ENCODE assay signal across 11 cellular contexts in the genomic region with DNA sequence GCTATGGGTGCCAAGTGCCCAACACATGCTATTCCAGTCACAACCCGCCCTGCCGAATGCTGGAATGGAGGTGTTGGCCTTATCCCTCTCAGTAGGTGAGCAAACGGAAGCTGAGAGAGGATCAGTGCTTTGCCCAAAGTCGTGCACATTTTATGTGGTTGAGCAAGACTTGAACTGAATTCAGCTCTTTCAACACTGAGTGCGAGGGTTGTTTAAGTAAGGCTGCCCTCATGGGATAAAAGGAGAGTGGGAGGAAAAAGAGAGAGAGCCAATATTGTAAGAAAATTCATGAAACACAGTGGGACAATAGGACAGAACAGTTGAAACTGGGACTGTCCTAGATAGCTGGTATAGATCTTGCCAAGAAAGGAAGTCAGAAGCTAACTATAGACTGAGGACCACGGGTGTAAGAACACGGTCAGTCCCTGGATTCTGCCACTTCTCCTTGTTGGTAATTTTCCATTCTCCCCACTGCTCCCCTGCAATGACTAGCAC. TPM values are rescaled to one million over a fixed set of nuclear protein-coding genes. Genes with fewer than 3 reads are reported as not detected.
DNase-seq lines count a peak whose midpoint lies in the region; ATAC-seq and TF ChIP-seq lines count a peak whose summit lies in the region.
"Had no signal": no experiment of that assay in that cellular context is flagged by ENCODE, and none has a peak within 500 bp of the region (broad histone marks: within the 10 kb centered on the region; RNA-seq: fewer than 3 reads in every experiment).

No MANE protein-coding gene starts in this region.

- H3K79me2 ChIP-seq in osteoblast (ENCODE audit: insufficient read depth, low read length) = no peaks in the 10 kb centered on the region

- peaks cover 71% of the 10 kb centered on the region for H3K4me1 ChIP-seq in osteoblast (ENCODE audit: insufficient read depth, low read length)

- no peak for TF ChIP-seq CTCF in AG10803 (conservative IDR thresholded peaks at IDR 0.05; ENCODE audit: low read length)
- no peak for TF ChIP-seq CTCF in osteoblast (IDR thresholded peaks at IDR 0.05; ENCODE audit: extremely low read depth, low read depth, low read length)

- peak overlapping the region; percentile 68 for H2AFZ ChIP-seq in osteoblast (ENCODE audit: low read length)

- no peak overlapping the region for H3K4me3 Mint-ChIP-seq in T-cell
- H3K4me3 Mint-ChIP-seq in activated naive CD8-positive, alpha-beta T cell treated with anti-CD3 and anti-CD28 coated beads for 36 hours = no peak overlapping the region

- no peaks in the 10 kb centered on the region for H3K36me3 Mint-ChIP-seq in T-cell
- no peaks in the 10 kb centered on the region for H3K36me3 Mint-ChIP-seq in activated naive CD8-positive, alpha-beta T cell treated with anti-CD3 and anti-CD28 coated beads for 36 hours

- H3K4me1 Mint-ChIP-seq in T-cell = no peaks in the 10 kb centered on the region
- H3K4me1 Mint-ChIP-seq in activated naive CD8-positive, alpha-beta T cell treated with anti-CD3 and anti-CD28 coated beads for 36 hours = peaks cover 4% of the 10 kb centered on the region

- H3K27ac ChIP-seq in osteoblast (ENCODE audit: low read depth, low read length) = peak overlapping the region; percentile 84
- H3K27ac ChIP-seq: C4-2B had no signal

- no peaks in the 10 kb centered on the region for H3K36me3 ChIP-seq in osteoblast (ENCODE audit: insufficient read depth, low read length)

- peak; percentile 78 for DNase-seq in AG10803 (ENCODE audit: low read depth)
- peak; percentile 24 for DNase-seq in RPMI7951 (ENCODE audit: low read depth)
- DNase-seq in fibroblast of the conjunctiva (ENCODE audit: low read depth) = peak; percentile 48
- peak; percentile 85 for DNase-seq in osteoblast (ENCODE audit: insufficient read length, low spot score, missing footprints)
- no peak for DNase-seq in T-cell
- DNase-seq in activated naive CD8-positive, alpha-beta T cell treated with anti-CD3 and anti-CD28 coated beads for 36 hours = no peak
- DNase-seq: activated CD4-positive, alpha-beta T cell treated with anti-CD3 and anti-CD28 coated beads for 48 hours had no signal

- no peaks in the 10 kb centered on the region for H3K9me3 ChIP-seq in osteoblast (ENCODE audit: low read depth, low read length)

- H3K4me2 ChIP-seq in osteoblast (ENCODE audit: insufficient read depth, low read length) = peak overlapping the region; percentile 70

- peaks cover 12 to 37% of the 10 kb centered on the region in 2 donors for H3K27me3 Mint-ChIP-seq in T-cell
- no peaks in the 10 kb centered on the region for H3K27me3 Mint-ChIP-seq in activated naive CD8-positive, alpha-beta T cell treated with anti-CD3 and anti-CD28 coated beads for 36 hours

- POLR2A ChIA-PET in T-cell (lab: Charles Lee) = no interaction called here

- CTCF ChIA-PET in T-cell (lab: Charles Lee) = no interaction called here

- H4K20me1 ChIP-seq in osteoblast (ENCODE audit: insufficient read depth, low read length) = no peaks in the 10 kb centered on the region

- no peaks in the 10 kb centered on the region for H3K27me3 ChIP-seq in osteoblast (ENCODE audit: insufficient read depth, low read length)

- no peak overlapping the region for H3K27ac Mint-ChIP-seq in T-cell
- H3K27ac Mint-ChIP-seq in activated naive CD8-positive, alpha-beta T cell treated with anti-CD3 and anti-CD28 coated beads for 36 hours = no peak overlapping the region

- no peaks in the 10 kb centered on the region for H3K9me3 Mint-ChIP-seq in T-cell
- H3K9me3 Mint-ChIP-seq in activated naive CD8-positive, alpha-beta T cell treated with anti-CD3 and anti-CD28 coated beads for 36 hours = no peaks in the 10 kb centered on the region

- ATAC-seq in GM19467 (IDR thresholded peaks at IDR 0.05; ENCODE audit: unreplicated experiment) = no peak
- no peak for ATAC-seq in T-cell (replicated peaks in 1 of 4)
- ATAC-seq in HG03457 (IDR thresholded peaks at IDR 0.05; ENCODE audit: unreplicated experiment) = no peak

- H3K4me3 ChIP-seq in AG10803 (ENCODE audit: low read length) (no peak overlapping the region), osteoblast (ENCODE audit: insufficient read depth, low read length) (peak overlapping the region; percentile 17)

RNA-seq across cellular contexts. Expression of a gene that starts 13.6 kb away (rescaled TPM):
- total RNA-seq in RPMI7951 (2014; rRNA removed; shearing (Covaris generic)) = not detected in 2 replicates
- total RNA-seq in osteoblast (273 and 932 TPM in 2 replicates), T-cell (under 1 TPM in 2 of 5 donors, not detected in 3; 0.20 to 0.30 TPM)
- not detected for total RNA-seq in activated naive CD8-positive, alpha-beta T cell treated with anti-CD3 and anti-CD28 coated beads for 36 hours

RNA-seq across cellular contexts. Expression of a gene that starts 24.5 kb away (rescaled TPM):
- 0.48 and 1.4 TPM in 2 replicates for total RNA-seq in RPMI7951 (2014; rRNA removed; shearing (Covaris generic))
- total RNA-seq in osteoblast = under 0.01 and 0.29 TPM in 2 replicates
- not detected for total RNA-seq in T-cell
- total RNA-seq in activated naive CD8-positive, alpha-beta T cell treated with anti-CD3 and anti-CD28 coated beads for 36 hours = not detected
- total RNA-seq: lower leg skin had no signal

RNA-seq across cellular contexts. Expression of a gene that starts 29.4 kb away (rescaled TPM):
- not detected in 2 replicates for total RNA-seq in RPMI7951 (2014; rRNA removed; shearing (Covaris generic))
- total RNA-seq in osteoblast (under 0.01 TPM in 1 of 2 replicates, not detected in the other), T-cell (1 to 10 TPM in 2 of 5 donors, under 1 TPM in 2, not detected in 1; 0.12 to 2.3 (median 0.92) TPM)
- total RNA-seq in activated naive CD8-positive, alpha-beta T cell treated with anti-CD3 and anti-CD28 coated beads for 36 hours = under 1 TPM; 0.21 to 0.56 TPM

Comparison
In these comparisons a context has a peak if more than half of its experiments do, and no peak if none do; other contexts are left out.
1. DNase-seq: peak in AG10803 (single experiment), RPMI7951 (single experiment), fibroblast of the conjunctiva (single experiment) and osteoblast (single experiment); none in T-cell (0 of 34) and activated naive CD8-positive, alpha-beta T cell treated with anti-CD3 and anti-CD28 coated beads for 36 hours (single experiment).
2. RNA of a gene that starts 13.6 kb away (total RNA-seq): 273 to 932 TPM in osteoblast; 0.20 to 0.30 TPM in T-cell, not detected in RPMI7951 and not detected in activated naive CD8-positive, alpha-beta T cell treated with anti-CD3 and anti-CD28 coated beads for 36 hours; every median in the first group is over 100 times any median in the second.